ENCODE assay signal across 3 cellular contexts in the genomic region with DNA sequence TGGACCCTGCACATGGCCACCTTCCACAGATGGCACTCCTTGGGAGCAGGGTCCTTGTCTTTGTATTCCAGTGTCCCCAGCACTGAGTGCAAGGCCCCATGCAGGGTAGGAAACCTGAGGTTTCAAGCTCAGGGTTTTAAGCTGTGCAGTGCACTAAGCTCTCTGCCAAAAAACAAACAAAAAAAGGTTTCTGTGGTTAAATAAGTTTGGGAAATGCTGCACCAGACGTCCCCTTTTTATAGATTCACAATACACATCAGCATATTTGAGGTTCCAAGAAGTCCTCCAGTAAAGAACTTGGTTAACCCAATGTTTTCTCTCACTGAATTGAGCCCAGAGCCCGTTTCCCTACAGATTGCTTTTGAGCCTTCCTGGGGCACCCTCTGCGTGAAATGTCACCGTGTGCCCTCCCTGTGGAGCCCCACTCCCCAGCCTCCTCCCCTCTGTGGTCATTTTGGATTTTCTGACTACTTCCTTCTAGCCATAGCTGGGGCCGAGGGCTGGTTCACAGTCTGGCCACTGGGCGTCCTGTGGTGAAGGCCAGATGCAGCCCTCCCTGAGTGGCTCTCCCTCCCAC.
TF ChIP-seq lines count a peak whose summit lies in the region.

No MANE protein-coding gene starts in this region.

TF ChIP-seq in A549, 52 proteins besides CTCF, POLR2A, EP300 and RAD21:
- TF ChIP-seq POLR2AphosphoS2 (conservative IDR thresholded peaks at IDR 0.05; ENCODE audit: low read length) (0 out of 2 replicates have a peak, but pooled peaks have one; percentile 5), RCOR1 (IDR thresholded peaks at IDR 0.05; ENCODE audit: low read depth, low read length) (no peak)

TF ChIP-seq in HEK293, 187 proteins besides CTCF, POLR2A, EP300 and RAD21:
- TF ChIP-seq ZIC2 (tag by site-specific recombination; IDR thresholded peaks at IDR 0.05) (0 out of 2 replicates have a peak, but pooled peaks have one; percentile 15), ZNF121 (tag by site-specific recombination; IDR thresholded peaks at IDR 0.05) (no peak)

TF ChIP-seq in GM12878, 131 proteins besides CTCF, POLR2A, EP300 and RAD21:
- TF ChIP-seq, protein P1, sequence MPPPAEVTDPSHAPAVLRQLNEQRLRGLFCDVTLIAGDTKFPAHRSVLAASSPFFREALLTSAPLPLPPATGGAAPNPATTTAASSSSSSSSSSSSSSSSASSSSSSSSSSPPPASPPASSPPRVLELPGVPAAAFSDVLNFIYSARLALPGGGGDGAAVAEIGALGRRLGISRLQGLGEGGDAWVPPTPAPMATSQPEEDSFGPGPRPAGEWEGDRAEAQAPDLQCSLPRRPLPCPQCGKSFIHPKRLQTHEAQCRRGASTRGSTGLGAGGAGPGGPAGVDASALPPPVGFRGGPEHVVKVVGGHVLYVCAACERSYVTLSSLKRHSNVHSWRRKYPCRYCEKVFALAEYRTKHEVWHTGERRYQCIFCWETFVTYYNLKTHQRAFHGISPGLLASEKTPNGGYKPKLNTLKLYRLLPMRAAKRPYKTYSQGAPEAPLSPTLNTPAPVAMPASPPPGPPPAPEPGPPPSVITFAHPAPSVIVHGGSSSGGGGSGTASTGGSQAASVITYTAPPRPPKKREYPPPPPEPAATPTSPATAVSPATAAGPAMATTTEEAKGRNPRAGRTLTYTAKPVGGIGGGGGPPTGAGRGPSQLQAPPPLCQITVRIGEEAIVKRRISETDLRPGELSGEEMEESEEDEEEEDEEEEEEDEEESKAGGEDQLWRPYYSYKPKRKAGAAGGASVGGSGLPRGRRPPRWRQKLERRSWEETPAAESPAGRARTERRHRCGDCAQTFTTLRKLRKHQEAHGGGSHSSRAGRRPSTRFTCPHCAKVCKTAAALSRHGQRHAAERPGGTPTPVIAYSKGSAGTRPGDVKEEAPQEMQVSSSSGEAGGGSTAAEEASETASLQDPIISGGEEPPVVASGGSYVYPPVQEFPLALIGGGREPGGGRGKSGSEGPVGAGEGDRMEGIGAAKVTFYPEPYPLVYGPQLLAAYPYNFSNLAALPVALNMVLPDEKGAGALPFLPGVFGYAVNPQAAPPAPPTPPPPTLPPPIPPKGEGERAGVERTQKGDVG (CRISPR knock-in tag; IDR thresholded peaks at IDR 0.05), result no peak
- TF ChIP-seq NFXL1 (IDR thresholded peaks at IDR 0.05; ENCODE audit: borderline replicate concordance) (no peak), SMAD5 (IDR thresholded peaks at IDR 0.05; ENCODE audit: low read depth) (no peak), CBFB (IDR thresholded peaks at IDR 0.05; ENCODE audit: low read depth) (no peak), EGR1 (IDR thresholded peaks at IDR 0.05; ENCODE audit: borderline replicate concordance in 1 of 2, low read depth in 2 of 2, low read length in 2 of 2) (no peak), MYC (IDR thresholded peaks at IDR 0.05; ENCODE audit: insufficient read depth, insufficient read length, insufficient replicate concordance, low read length, severe bottlenecking) (no peak), MTA2 (IDR thresholded peaks at IDR 0.05; ENCODE audit: low read depth) (no peak), MEF2A (IDR thresholded peaks at IDR 0.05; ENCODE audit: insufficient read depth, low read depth, low read length) (no peak)
- TF ChIP-seq, protein P2, sequence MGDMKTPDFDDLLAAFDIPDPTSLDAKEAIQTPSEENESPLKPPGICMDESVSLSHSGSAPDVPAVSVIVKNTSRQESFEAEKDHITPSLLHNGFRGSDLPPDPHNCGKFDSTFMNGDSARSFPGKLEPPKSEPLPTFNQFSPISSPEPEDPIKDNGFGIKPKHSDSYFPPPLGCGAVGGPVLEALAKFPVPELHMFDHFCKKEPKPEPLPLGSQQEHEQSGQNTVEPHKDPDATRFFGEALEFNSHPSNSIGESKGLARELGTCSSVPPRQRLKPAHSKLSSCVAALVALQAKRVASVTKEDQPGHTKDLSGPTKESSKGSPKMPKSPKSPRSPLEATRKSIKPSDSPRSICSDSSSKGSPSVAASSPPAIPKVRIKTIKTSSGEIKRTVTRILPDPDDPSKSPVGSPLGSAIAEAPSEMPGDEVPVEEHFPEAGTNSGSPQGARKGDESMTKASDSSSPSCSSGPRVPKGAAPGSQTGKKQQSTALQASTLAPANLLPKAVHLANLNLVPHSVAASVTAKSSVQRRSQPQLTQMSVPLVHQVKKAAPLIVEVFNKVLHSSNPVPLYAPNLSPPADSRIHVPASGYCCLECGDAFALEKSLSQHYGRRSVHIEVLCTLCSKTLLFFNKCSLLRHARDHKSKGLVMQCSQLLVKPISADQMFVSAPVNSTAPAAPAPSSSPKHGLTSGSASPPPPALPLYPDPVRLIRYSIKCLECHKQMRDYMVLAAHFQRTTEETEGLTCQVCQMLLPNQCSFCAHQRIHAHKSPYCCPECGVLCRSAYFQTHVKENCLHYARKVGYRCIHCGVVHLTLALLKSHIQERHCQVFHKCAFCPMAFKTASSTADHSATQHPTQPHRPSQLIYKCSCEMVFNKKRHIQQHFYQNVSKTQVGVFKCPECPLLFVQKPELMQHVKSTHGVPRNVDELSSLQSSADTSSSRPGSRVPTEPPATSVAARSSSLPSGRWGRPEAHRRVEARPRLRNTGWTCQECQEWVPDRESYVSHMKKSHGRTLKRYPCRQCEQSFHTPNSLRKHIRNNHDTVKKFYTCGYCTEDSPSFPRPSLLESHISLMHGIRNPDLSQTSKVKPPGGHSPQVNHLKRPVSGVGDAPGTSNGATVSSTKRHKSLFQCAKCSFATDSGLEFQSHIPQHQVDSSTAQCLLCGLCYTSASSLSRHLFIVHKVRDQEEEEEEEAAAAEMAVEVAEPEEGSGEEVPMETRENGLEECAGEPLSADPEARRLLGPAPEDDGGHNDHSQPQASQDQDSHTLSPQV (IDR thresholded peaks at IDR 0.05), result no peak
- TF ChIP-seq, protein P3, sequence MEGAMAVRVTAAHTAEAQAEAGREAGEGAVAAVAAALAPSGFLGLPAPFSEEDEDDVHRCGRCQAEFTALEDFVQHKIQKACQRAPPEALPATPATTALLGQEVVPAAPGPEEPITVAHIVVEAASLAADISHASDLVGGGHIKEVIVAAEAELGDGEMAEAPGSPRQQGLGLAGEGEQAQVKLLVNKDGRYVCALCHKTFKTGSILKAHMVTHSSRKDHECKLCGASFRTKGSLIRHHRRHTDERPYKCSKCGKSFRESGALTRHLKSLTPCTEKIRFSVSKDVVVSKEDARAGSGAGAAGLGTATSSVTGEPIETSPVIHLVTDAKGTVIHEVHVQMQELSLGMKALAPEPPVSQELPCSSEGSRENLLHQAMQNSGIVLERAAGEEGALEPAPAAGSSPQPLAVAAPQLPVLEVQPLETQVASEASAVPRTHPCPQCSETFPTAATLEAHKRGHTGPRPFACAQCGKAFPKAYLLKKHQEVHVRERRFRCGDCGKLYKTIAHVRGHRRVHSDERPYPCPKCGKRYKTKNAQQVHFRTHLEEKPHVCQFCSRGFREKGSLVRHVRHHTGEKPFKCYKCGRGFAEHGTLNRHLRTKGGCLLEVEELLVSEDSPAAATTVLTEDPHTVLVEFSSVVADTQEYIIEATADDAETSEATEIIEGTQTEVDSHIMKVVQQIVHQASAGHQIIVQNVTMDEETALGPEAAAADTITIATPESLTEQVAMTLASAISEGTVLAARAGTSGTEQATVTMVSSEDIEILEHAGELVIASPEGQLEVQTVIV (IDR thresholded peaks at IDR 0.05; ENCODE audit: borderline replicate concordance, partially characterized antibody), result no peak
- TF ChIP-seq, protein P4, sequence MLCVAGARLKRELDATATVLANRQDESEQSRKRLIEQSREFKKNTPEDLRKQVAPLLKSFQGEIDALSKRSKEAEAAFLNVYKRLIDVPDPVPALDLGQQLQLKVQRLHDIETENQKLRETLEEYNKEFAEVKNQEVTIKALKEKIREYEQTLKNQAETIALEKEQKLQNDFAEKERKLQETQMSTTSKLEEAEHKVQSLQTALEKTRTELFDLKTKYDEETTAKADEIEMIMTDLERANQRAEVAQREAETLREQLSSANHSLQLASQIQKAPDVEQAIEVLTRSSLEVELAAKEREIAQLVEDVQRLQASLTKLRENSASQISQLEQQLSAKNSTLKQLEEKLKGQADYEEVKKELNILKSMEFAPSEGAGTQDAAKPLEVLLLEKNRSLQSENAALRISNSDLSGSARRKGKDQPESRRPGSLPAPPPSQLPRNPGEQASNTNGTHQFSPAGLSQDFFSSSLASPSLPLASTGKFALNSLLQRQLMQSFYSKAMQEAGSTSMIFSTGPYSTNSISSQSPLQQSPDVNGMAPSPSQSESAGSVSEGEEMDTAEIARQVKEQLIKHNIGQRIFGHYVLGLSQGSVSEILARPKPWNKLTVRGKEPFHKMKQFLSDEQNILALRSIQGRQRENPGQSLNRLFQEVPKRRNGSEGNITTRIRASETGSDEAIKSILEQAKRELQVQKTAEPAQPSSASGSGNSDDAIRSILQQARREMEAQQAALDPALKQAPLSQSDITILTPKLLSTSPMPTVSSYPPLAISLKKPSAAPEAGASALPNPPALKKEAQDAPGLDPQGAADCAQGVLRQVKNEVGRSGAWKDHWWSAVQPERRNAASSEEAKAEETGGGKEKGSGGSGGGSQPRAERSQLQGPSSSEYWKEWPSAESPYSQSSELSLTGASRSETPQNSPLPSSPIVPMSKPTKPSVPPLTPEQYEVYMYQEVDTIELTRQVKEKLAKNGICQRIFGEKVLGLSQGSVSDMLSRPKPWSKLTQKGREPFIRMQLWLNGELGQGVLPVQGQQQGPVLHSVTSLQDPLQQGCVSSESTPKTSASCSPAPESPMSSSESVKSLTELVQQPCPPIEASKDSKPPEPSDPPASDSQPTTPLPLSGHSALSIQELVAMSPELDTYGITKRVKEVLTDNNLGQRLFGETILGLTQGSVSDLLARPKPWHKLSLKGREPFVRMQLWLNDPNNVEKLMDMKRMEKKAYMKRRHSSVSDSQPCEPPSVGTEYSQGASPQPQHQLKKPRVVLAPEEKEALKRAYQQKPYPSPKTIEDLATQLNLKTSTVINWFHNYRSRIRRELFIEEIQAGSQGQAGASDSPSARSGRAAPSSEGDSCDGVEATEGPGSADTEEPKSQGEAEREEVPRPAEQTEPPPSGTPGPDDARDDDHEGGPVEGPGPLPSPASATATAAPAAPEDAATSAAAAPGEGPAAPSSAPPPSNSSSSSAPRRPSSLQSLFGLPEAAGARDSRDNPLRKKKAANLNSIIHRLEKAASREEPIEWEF (IDR thresholded peaks at IDR 0.05; ENCODE audit: insufficient replicate concordance, low read depth, low read length), result no peak
